9 cellular contexts compared by ENCODE assay signal in genomic region chr9:4548796-4549725, GRCh38. TPM values are rescaled to one million over a fixed set of nuclear protein-coding genes. Genes with fewer than 3 reads are reported as not detected.
DNase-seq lines count a peak whose midpoint lies in the region; ATAC-seq, FAIRE-seq and TF ChIP-seq lines count a peak whose summit lies in the region.
"Had no signal": no experiment of that assay in that cellular context is flagged by ENCODE, and none has a peak within 500 bp of the region (broad histone marks: within the 10 kb centered on the region; RNA-seq: fewer than 3 reads in every experiment).

No MANE protein-coding gene starts in this region.

- H3K27ac Mint-ChIP-seq in HFFc6 (no peak overlapping the region), nephron (peak overlapping the region; percentile 34 to 67 (median 53))
- H3K27ac Mint-ChIP-seq: activated T-cell treated with anti-CD3 and anti-CD28 coated beads, Interleukin-2, amount 50 U/mL, for 72 hours had no signal

- H3K4me1 Mint-ChIP-seq in HFFc6 (ENCODE audit: low read depth) (peaks cover 11% of the 10 kb centered on the region), nephron (peaks cover 24% of the 10 kb centered on the region)

- no peak for ATAC-seq in GM19395 (IDR thresholded peaks at IDR 0.05; ENCODE audit: unreplicated experiment)
- ATAC-seq: activated T-cell treated with anti-CD3 and anti-CD28 coated beads, Interleukin-2, amount 50 U/mL, for 72 hours had no signal

- H3K36me3 Mint-ChIP-seq in HFFc6 (ENCODE audit: low read depth) (no peaks in the 10 kb centered on the region), nephron (ENCODE audit: low read depth) (no peaks in the 10 kb centered on the region)

- H3K27me3 Mint-ChIP-seq in HFFc6 (ENCODE audit: insufficient read depth) (peaks cover 6% of the 10 kb centered on the region), nephron (ENCODE audit: low read depth) (no peaks in the 10 kb centered on the region)

- H3K4me3 Mint-ChIP-seq in HFFc6 (no peak overlapping the region), nephron (no peak overlapping the region)
- H3K4me3 Mint-ChIP-seq: activated T-cell treated with anti-CD3 and anti-CD28 coated beads, Interleukin-2, amount 50 U/mL, for 72 hours had no signal

- H3K9me3 Mint-ChIP-seq in HFFc6 (no peaks in the 10 kb centered on the region), nephron (no peaks in the 10 kb centered on the region)

- no peak for DNase-seq in D721Med (ENCODE audit: insufficient read length, low spot score)
- DNase-seq in HFFc6, result peak; percentile 11
- DNase-seq in dermis microvascular lymphatic vessel endothelial cell (ENCODE audit: low read depth in 2 of 2), result peak; percentile 60 to 79
- no peak for DNase-seq in DMS79 (lab: John Stamatoyannopoulos, UW)
- DNase-seq in kidney glomerular epithelial cell (lab: John Stamatoyannopoulos, UW), result no peak
- no peak for DNase-seq in mucosa of gallbladder (ENCODE audit: low spot score)
- DNase-seq: activated T-cell treated with anti-CD3 and anti-CD28 coated beads, Interleukin-2, amount 50 U/mL, for 72 hours had no signal

- TF ChIP-seq CTCF in D721Med (IDR thresholded peaks at IDR 0.05; ENCODE audit: insufficient read depth, missing control alignments), result peak; percentile 42
- TF ChIP-seq CTCF in HFFc6 (IDR thresholded peaks at IDR 0.05), result peak; percentile 73
- TF ChIP-seq CTCF in nephron (IDR thresholded peaks at IDR 0.05; ENCODE audit: unreplicated experiment in 3 of 3), result peak in 1 of 3 experiments; percentile 35

- no peak for FAIRE-seq in D721Med (lab: Jason Lieb, UNC)

RNA-seq across cellular contexts. Expression of gene SLC1A1, which starts 58.8 kb away (rescaled TPM):
- total RNA-seq in HFFc6 (2021; fragmentation: NEBNext Ultra II Directional; extraction: Animal tissue kit (Norgen Biotek cat#: 25700)), result 1 to 10 TPM in 2 of 6 experiments, under 1 TPM in 4; 0.43 to 1.4 (median 0.79) TPM
- 4.2 and 7.2 TPM in 2 replicates for total RNA-seq in dermis microvascular lymphatic vessel endothelial cell
- 109 TPM for total RNA-seq in mucosa of gallbladder

Comparison
In these comparisons a context has a peak if more than half of its experiments do, and no peak if none do; other contexts are left out.
1. DNase-seq: peak in HFFc6 (single experiment) and dermis microvascular lymphatic vessel endothelial cell (2 of 2); none in D721Med (single experiment), DMS79 (single experiment), kidney glomerular epithelial cell (single experiment) and mucosa of gallbladder (single experiment).
2. RNA of gene SLC1A1, which starts 58.8 kb away (total RNA-seq): 109 TPM in mucosa of gallbladder (single experiment); 4.2 to 7.2 TPM in dermis microvascular lymphatic vessel endothelial cell and 0.43 to 1.4 TPM in HFFc6; every median in the first group is over 10 times any median in the second.